In genomic region chr15:74127954-74128784, GRCh38 we compare ENCODE assay signal across 8 cellular contexts.
DNase-seq lines count a peak whose midpoint lies in the region.

No MANE protein-coding gene starts in this region.

- H3K4me1 ChIP-seq in iPS-20b (ENCODE audit: insufficient read depth, low read length) (peaks cover 18% of the 10 kb centered on the region; the same call in 1 of the 2 replicates), subcutaneous abdominal adipose tissue (ENCODE audit: control insufficient read depth in 5 of 5, insufficient read depth in 5 of 5, low read length in 5 of 5) (peaks cover 0 to 42% (median 32%) of the 10 kb centered on the region in 5 donors)

- peak overlapping the region; percentile 71 for H3K4me3 Mint-ChIP-seq in activated naive CD8-positive, alpha-beta T cell

- no peaks in the 10 kb centered on the region for H3K36me3 Mint-ChIP-seq in activated naive CD8-positive, alpha-beta T cell

- peaks cover 34% of the 10 kb centered on the region for H3K27me3 Mint-ChIP-seq in activated naive CD8-positive, alpha-beta T cell

- no peaks in the 10 kb centered on the region for H3K9me3 Mint-ChIP-seq in activated naive CD8-positive, alpha-beta T cell (ENCODE audit: low read depth)

- H3K9ac ChIP-seq in iPS-20b (ENCODE audit: low read depth, low read length) (peak overlapping the region; percentile 12; the same call in 1 of the 2 replicates), subcutaneous abdominal adipose tissue (ENCODE audit: low read length in 5 of 5) (no peak overlapping the region)

- H3K4me3 ChIP-seq in iPS-20b (ENCODE audit: low read length) (peak overlapping the region; percentile 60), subcutaneous abdominal adipose tissue (ENCODE audit: low read depth in 1 of 5, low read length in 5 of 5) (peak overlapping the region; percentile 44 to 61 (median 56))

- peaks cover 32% of the 10 kb centered on the region for H3K4me1 Mint-ChIP-seq in activated naive CD8-positive, alpha-beta T cell (ENCODE audit: low read depth)

- H3K27me3 ChIP-seq in iPS-20b (ENCODE audit: insufficient read depth, low read length) (peaks cover 89% of the 10 kb centered on the region), subcutaneous abdominal adipose tissue (ENCODE audit: control insufficient read depth in 5 of 5, insufficient read depth in 4 of 5, low read length in 5 of 5) (peaks cover 47 to 68% (median 56%) of the 10 kb centered on the region in 5 donors)

- no peaks in the 10 kb centered on the region for H3K9me3 ChIP-seq in iPS-20b (ENCODE audit: insufficient read depth, low read depth, low read length)
- H3K9me3 ChIP-seq in subcutaneous abdominal adipose tissue (ENCODE audit: control insufficient read depth in 5 of 5, low read length in 5 of 5), result peaks cover 0 to 6% (median 3%) of the 10 kb centered on the region in 5 donors

- H3K27ac ChIP-seq in iPS-20b (ENCODE audit: low read length) (no peak overlapping the region), subcutaneous abdominal adipose tissue (ENCODE audit: low read depth, low read length) (no peak overlapping the region)

- H3K36me3 ChIP-seq in iPS-20b (ENCODE audit: insufficient read depth, low read depth, low read length), result no peaks in the 10 kb centered on the region
- no peaks in the 10 kb centered on the region for H3K36me3 ChIP-seq in subcutaneous abdominal adipose tissue (ENCODE audit: control insufficient read depth in 5 of 5, insufficient read depth in 5 of 5, low read length in 5 of 5)

- DNase-seq in NCI-H524 (lab: John Stamatoyannopoulos, UW) (peak; percentile 51 to 57), NCI-H524 treated with DMSO at 0.1 percent for 48 hours (lab: John Stamatoyannopoulos, UW) (no peak), GM19238 (ENCODE audit: insufficient read length, low spot score) (no peak), epidermal melanocyte (ENCODE audit: insufficient read length, low spot score) (no peak), NCI-H2081 (lab: John Stamatoyannopoulos, UW) (no peak)

- H3K27ac Mint-ChIP-seq in activated naive CD8-positive, alpha-beta T cell, result no peak overlapping the region

Comparison
In these comparisons a context has a peak if more than half of its experiments do, and no peak if none do; other contexts are left out.
1. DNase-seq: peak in NCI-H524 (2 of 2); none in NCI-H524 treated with DMSO at 0.1 percent for 48 hours (single experiment), GM19238 (single experiment), epidermal melanocyte (single experiment) and NCI-H2081 (0 of 2).